Comparison of ENCODE assay signal across 26 cellular contexts in the genomic region with DNA sequence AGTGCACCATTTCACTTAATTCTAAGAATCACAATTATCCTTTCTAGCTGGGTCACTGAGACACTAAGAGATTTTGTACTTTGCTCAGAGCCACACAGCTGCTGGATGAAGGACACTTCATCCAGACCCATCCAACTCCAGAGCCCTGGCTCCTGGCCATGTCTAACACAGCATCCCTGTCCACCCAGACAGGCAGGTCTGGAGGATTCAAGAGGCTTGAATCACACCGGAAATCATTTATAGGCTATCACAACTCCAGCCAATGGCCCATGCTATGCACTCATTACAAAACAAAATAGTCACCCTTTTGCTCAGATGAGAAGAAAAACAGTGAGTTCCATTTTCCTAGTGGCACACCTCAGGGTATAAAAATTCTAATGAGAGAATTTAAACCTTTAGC.
A peak's percentile ranks its signal among the peaks of the same experiment; 100 is the strongest.
DNase-seq lines count a peak whose midpoint lies in the region; ATAC-seq, FAIRE-seq and TF ChIP-seq lines count a peak whose summit lies in the region.
"Had no signal": no experiment of that assay in that cellular context is flagged by ENCODE, and none has a peak within 500 bp of the region (broad histone marks: within the 10 kb centered on the region; RNA-seq: fewer than 3 reads in every experiment).

No MANE protein-coding gene starts in this region.

- peaks cover 5% of the 10 kb centered on the region for H3K27me3 Mint-ChIP-seq in HFFc6 (ENCODE audit: insufficient read depth)
- H3K27me3 Mint-ChIP-seq: activated naive CD8-positive, alpha-beta T cell had no signal

- TF ChIP-seq CTCF in HFFc6 (IDR thresholded peaks at IDR 0.05), result no peak
- no peak for TF ChIP-seq CTCF in dorsolateral prefrontal cortex (IDR thresholded peaks at IDR 0.05 in 54 of 56, conservative IDR thresholded peaks at IDR 0.05 in 2 of 56; ENCODE audit: low read depth in 1 of 56, partially characterized antibody in 56 of 56)

- H3K9me3 Mint-ChIP-seq in HFFc6, result no peaks in the 10 kb centered on the region
- H3K9me3 Mint-ChIP-seq: activated T-cell treated with anti-CD3 and anti-CD28 coated beads, Interleukin-2, amount 50 U/mL, for 24 hours; nephron had no signal

- DNase-seq in COLO668 (lab: John Stamatoyannopoulos, UW; ENCODE audit: unreplicated experiment) (peak; percentile 22), HFFc6 (peak; percentile 34), SHP77 (lab: John Stamatoyannopoulos, UW) (peak; percentile 18 to 58), kidney tubule cell (ENCODE audit: low spot score) (peak; percentile 75), H54 (ENCODE audit: insufficient read length, low spot score) (no peak), dorsolateral prefrontal cortex (no peak)
- DNase-seq: activated CD4-positive, CD25-positive, alpha-beta regulatory T cell; activated effector memory CD4-positive, alpha-beta T cell treated with anti-CD3 and anti-CD28 coated beads, Interleukin-2, amount 50 U/mL, for 16 hours; activated T-cell treated with anti-CD3 and anti-CD28 coated beads, Interleukin-2, amount 50 U/mL, for 24 hours; Calu3; HCEC 1CT; NCI-H1092 treated with DMSO at 0.1 percent for 48 hours; NCI-H187; NCI-H2171 treated with DMSO at 0.1 percent for 48 hours; NCI-H526 treated with DMSO at 0.1 percent for 48 hours; Peyer's patch; stimulated activated CD4-positive, alpha-beta T cell treated with anti-CD3 and anti-CD28 coated beads, Interleukin-15, amount 100 ng/mL, for 24 hours; stimulated activated CD4-positive, alpha-beta T cell treated with anti-CD3 and anti-CD28 coated beads, Interleukin-4, amount 100 ng/mL, for 4 hours; transverse colon had no signal

- no peak overlapping the region for H3K27ac ChIP-seq in dorsolateral prefrontal cortex
- H3K27ac ChIP-seq: Peyer's patch, SJSA1, transverse colon had no signal

- no peak for ATAC-seq in HG03025 (IDR thresholded peaks at IDR 0.05; ENCODE audit: low FRiP score, unreplicated experiment)
- ATAC-seq: GM12878, left lobe of liver had no signal

- TF ChIP-seq POLR2A in H54 (IDR thresholded peaks at IDR 0.05; ENCODE audit: low read depth, low read length), result no peak

- no peak overlapping the region for H3K4me3 ChIP-seq in dorsolateral prefrontal cortex
- H3K4me3 ChIP-seq: GM12878, Peyer's patch, SJSA1, transverse colon had no signal

- intact Hi-C loops in dorsolateral prefrontal cortex (cut with DNase I), result loop anchor here in 1 of 2 donors (10.0 kb wide), 1 partner anchor 189 kb away; no protein-coding TSS in a partner anchor

- no peak overlapping the region for H3K27ac Mint-ChIP-seq in HFFc6
- H3K27ac Mint-ChIP-seq: activated naive CD8-positive, alpha-beta T cell; activated T-cell treated with anti-CD3 and anti-CD28 coated beads, Interleukin-2, amount 50 U/mL, for 24 hours had no signal

- peaks cover 9% of the 10 kb centered on the region for H3K4me1 Mint-ChIP-seq in HFFc6 (ENCODE audit: low read depth)

- FAIRE-seq in H54 (lab: Jason Lieb, UNC), result no peak
- FAIRE-seq: endothelial cell of umbilical vein, GM12878 had no signal

- H3K36me3 Mint-ChIP-seq in HFFc6 (ENCODE audit: low read depth), result no peaks in the 10 kb centered on the region
- H3K36me3 Mint-ChIP-seq: activated naive CD8-positive, alpha-beta T cell had no signal

- no peak overlapping the region for H3K4me3 Mint-ChIP-seq in HFFc6
- H3K4me3 Mint-ChIP-seq: activated naive CD8-positive, alpha-beta T cell; activated T-cell treated with anti-CD3 and anti-CD28 coated beads, Interleukin-2, amount 50 U/mL, for 24 hours; nephron had no signal

- H3K27me3 ChIP-seq in dorsolateral prefrontal cortex, result no peaks in the 10 kb centered on the region
- H3K27me3 ChIP-seq: Peyer's patch, SJSA1, transverse colon had no signal

Comparison
In these comparisons a context has a peak if more than half of its experiments do, and no peak if none do; other contexts are left out.
1. DNase-seq: peak in COLO668 (single experiment), HFFc6 (single experiment), SHP77 (2 of 2) and kidney tubule cell (single experiment); none in H54 (single experiment) and dorsolateral prefrontal cortex (0 of 10).